ENCODE assay signal across 27 cellular contexts in the genomic region with DNA sequence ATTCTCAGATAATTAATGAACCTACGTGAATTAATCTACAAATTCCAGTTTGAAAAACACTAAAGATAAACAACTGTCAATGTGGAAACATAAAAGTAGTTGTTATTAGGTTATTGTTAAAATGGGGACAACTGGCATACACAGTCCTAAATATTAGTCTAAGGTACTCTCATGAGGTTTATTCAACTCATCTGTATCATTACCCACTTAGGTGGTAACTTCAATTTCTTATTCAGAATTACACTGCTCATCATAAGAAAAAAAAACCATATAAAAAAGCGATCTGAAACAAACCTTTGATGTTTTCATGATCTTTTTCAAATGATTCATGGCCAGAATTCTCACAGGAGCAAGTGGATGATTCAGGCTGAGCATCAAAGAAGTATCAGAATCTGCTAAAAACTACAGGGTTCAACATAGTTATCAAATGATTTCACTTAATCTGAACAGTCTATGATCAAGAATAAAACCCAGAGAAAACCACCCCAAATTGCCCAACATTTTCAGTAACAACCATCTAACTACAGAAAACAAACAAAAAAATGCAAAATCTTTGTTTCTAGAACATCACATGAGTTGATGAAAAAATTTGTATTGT.
"Had no signal": no experiment of that assay in that cellular context is flagged by ENCODE, and none has a peak within 500 bp of the region (broad histone marks: within the 10 kb centered on the region; RNA-seq: fewer than 3 reads in every experiment).

No MANE protein-coding gene starts in this region.

- FAIRE-seq: endothelial cell of umbilical vein, islet of Langerhans, small intestine had no signal

- DNase-seq: effector memory CD4-positive, alpha-beta T cell; foreskin melanocyte; glutamatergic neuron; heart right ventricle; hippocampal formation; left cardiac atrium; left lung; mesendoderm; midbrain; naive thymus-derived CD4-positive, alpha-beta T cell; right lobe of liver; small intestine; stimulated activated CD4-positive, alpha-beta T cell treated with anti-CD3 and anti-CD28 coated beads, Interleukin-15, amount 100 ng/mL, for 24 hours; stimulated activated CD4-positive, alpha-beta T cell treated with anti-CD3 and anti-CD28 coated beads, Interleukin-2, amount 100 ng/mL, for 48 hours; stimulated activated naive B cell treated with anti-CD40 and anti-IgM and Interleukin-4, amounts not matched to agents 10 μg/mL and 1 μg/mL and 100 μg/mL, for 72 hours; transverse colon; upper lobe of right lung; uterus had no signal

- H3K27me3 Mint-ChIP-seq: dendritic cell treated with granulocyte-macrophage colony-stimulating factor and Interleukin-4, amounts not matched to agents 40 ng/mL and 50 ng/mL, for 4 days; naive thymus-derived CD4-positive, alpha-beta T cell; progenitor cell of endocrine pancreas; stimulated activated naive B cell treated with anti-CD40 and anti-IgM and Interleukin-4, amounts not matched to agents 10 μg/mL and 1 μg/mL and 100 μg/mL, for 72 hours; stimulated activated naive CD8-positive, alpha-beta T cell treated with anti-CD3 and anti-CD28 coated beads, Interleukin-15, Interleukin-2, amounts not matched to agents 100 ng/mL and 50 ng/mL, for 24 hours had no signal

- H3K9me3 ChIP-seq: esophagus muscularis mucosa, heart right ventricle, left lung, right lobe of liver, suprapubic skin, transverse colon, upper lobe of right lung, uterus had no signal

- H3K9me3 Mint-ChIP-seq: dendritic cell treated with granulocyte-macrophage colony-stimulating factor and Interleukin-4, amounts not matched to agents 40 ng/mL and 50 ng/mL, for 4 days; naive thymus-derived CD4-positive, alpha-beta T cell; nephron; neural progenitor cell; stimulated activated naive B cell treated with anti-CD40 and anti-IgM and Interleukin-4, amounts not matched to agents 10 μg/mL and 1 μg/mL and 100 μg/mL, for 72 hours; stimulated activated naive CD8-positive, alpha-beta T cell treated with anti-CD3 and anti-CD28 coated beads, Interleukin-15, Interleukin-2, amounts not matched to agents 100 ng/mL and 50 ng/mL, for 24 hours had no signal

- H3K4me3 Mint-ChIP-seq: dendritic cell treated with granulocyte-macrophage colony-stimulating factor and Interleukin-4, amounts not matched to agents 40 ng/mL and 50 ng/mL, for 4 days; naive thymus-derived CD4-positive, alpha-beta T cell; nephron; neural progenitor cell; stimulated activated naive B cell treated with anti-CD40 and anti-IgM and Interleukin-4, amounts not matched to agents 10 μg/mL and 1 μg/mL and 100 μg/mL, for 72 hours; stimulated activated naive CD8-positive, alpha-beta T cell treated with anti-CD3 and anti-CD28 coated beads, Interleukin-15, Interleukin-2, amounts not matched to agents 100 ng/mL and 50 ng/mL, for 24 hours had no signal

- H3K27ac Mint-ChIP-seq: dendritic cell treated with granulocyte-macrophage colony-stimulating factor and Interleukin-4, amounts not matched to agents 40 ng/mL and 50 ng/mL, for 4 days; nephron; neural progenitor cell; progenitor cell of endocrine pancreas; stimulated activated naive B cell treated with anti-CD40 and anti-IgM and Interleukin-4, amounts not matched to agents 10 μg/mL and 1 μg/mL and 100 μg/mL, for 72 hours; stimulated activated naive CD8-positive, alpha-beta T cell treated with anti-CD3 and anti-CD28 coated beads, Interleukin-15, Interleukin-2, amounts not matched to agents 100 ng/mL and 50 ng/mL, for 24 hours had no signal

- ATAC-seq: heart right ventricle; left cardiac atrium; left lung; naive thymus-derived CD4-positive, alpha-beta T cell; right lobe of liver; stimulated activated naive B cell treated with anti-CD40 and anti-IgM and Interleukin-4, amounts not matched to agents 10 μg/mL and 1 μg/mL and 100 μg/mL, for 72 hours; upper lobe of right lung had no signal

- H3K4me1 Mint-ChIP-seq: nephron; neural progenitor cell; stimulated activated naive B cell treated with anti-CD40 and anti-IgM and Interleukin-4, amounts not matched to agents 10 μg/mL and 1 μg/mL and 100 μg/mL, for 72 hours had no signal
